9 cellular contexts compared by ENCODE assay signal in the genomic region with DNA sequence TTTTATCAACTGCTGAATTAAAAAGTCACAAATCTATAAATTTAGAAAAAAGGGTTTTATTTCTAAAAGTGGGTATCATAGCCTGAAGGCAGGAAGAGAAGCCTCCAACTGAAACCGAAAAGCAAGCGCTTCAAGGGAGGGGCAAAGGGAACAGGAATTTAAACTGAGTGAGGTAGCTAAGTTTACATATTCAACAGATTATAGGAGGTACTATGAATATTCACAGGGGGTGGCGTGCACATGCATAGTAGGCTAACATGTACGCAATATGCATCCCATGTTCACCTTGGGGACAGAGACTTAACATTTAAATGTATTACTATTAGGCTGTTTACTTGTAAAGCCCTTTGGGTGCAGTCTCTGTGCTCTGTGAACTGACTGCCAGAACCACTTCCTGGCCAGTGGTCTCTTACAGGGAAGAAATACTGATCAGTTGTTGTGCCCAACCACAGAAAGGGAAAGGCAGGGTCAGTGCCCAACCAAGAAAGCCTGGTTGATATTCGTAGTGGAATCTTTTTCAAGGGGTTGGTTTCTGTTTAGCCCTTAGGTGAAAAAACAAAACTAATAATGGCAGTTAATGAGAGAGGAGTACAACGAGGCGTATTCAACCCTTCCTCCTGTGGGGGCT.
A peak's percentile ranks its signal among the peaks of the same experiment; 100 is the strongest.
DNase-seq lines count a peak whose midpoint lies in the region; ATAC-seq and TF ChIP-seq lines count a peak whose summit lies in the region.
"Had no signal": no experiment of that assay in that cellular context is flagged by ENCODE, and none has a peak within 500 bp of the region (broad histone marks: within the 10 kb centered on the region; RNA-seq: fewer than 3 reads in every experiment).

No MANE protein-coding gene starts in this region.

- H3K27ac Mint-ChIP-seq in dendritic cell treated with granulocyte-macrophage colony-stimulating factor and Interleukin-4, amounts not matched to agents 40 ng/mL and 50 ng/mL, for 4 days = no peak overlapping the region

- no peak overlapping the region for H3K4me3 ChIP-seq in gastrocnemius medialis

- peak overlapping the region; percentile 32 for H3K4me3 Mint-ChIP-seq in dendritic cell treated with granulocyte-macrophage colony-stimulating factor and Interleukin-4, amounts not matched to agents 40 ng/mL and 50 ng/mL, for 4 days

- H3K4me1 Mint-ChIP-seq in dendritic cell treated with granulocyte-macrophage colony-stimulating factor and Interleukin-4, amounts not matched to agents 40 ng/mL and 50 ng/mL, for 4 days (ENCODE audit: low read depth) = peaks cover 7% of the 10 kb centered on the region

- H3K36me3 Mint-ChIP-seq in dendritic cell treated with granulocyte-macrophage colony-stimulating factor and Interleukin-4, amounts not matched to agents 40 ng/mL and 50 ng/mL, for 4 days (ENCODE audit: low read depth) = no peaks in the 10 kb centered on the region

- H3K4me1 ChIP-seq in gastrocnemius medialis = no peaks in the 10 kb centered on the region

- TF ChIP-seq CTCF in GM13976 (IDR thresholded peaks at IDR 0.05; ENCODE audit: borderline replicate concordance, control extremely low read depth, extremely low read depth, insufficient read depth, missing control alignments) (no peak), gastrocnemius medialis (IDR thresholded peaks at IDR 0.05 in 4 of 5, conservative IDR thresholded peaks at IDR 0.05 in 1 of 5) (no peak)

- DNase-seq in GM13976 (ENCODE audit: low spot score) (peak; percentile 43), cortex of kidney (lab: John Stamatoyannopoulos, UW) (no peak), NCI-H1694 (lab: John Stamatoyannopoulos, UW) (no peak), gastrocnemius medialis (no peak), kidney tubule cell (ENCODE audit: low spot score) (no peak)
- DNase-seq: DMS 273 treated with DMSO at 0.1 percent for 48 hours had no signal

- H3K27ac ChIP-seq in gastrocnemius medialis = no peak overlapping the region

- H3K27me3 ChIP-seq in gastrocnemius medialis = no peaks in the 10 kb centered on the region

- no peaks in the 10 kb centered on the region for H3K9me3 Mint-ChIP-seq in dendritic cell treated with granulocyte-macrophage colony-stimulating factor and Interleukin-4, amounts not matched to agents 40 ng/mL and 50 ng/mL, for 4 days

- in situ Hi-C loops in GM13976 (cut with MboI; ENCODE audit: low sequenced_read_pairs, unreplicated experiment) = no loop called here
- in situ Hi-C loops in gastrocnemius medialis (cut with MboI; ENCODE audit: low sequenced_read_pairs in 4 of 4) = no loop called here

- TF ChIP-seq POLR2A in gastrocnemius medialis (IDR thresholded peaks at IDR 0.05) = no peak

- ATAC-seq in GM21381 (IDR thresholded peaks at IDR 0.05; ENCODE audit: unreplicated experiment) (peak; percentile 93), HG03135 (IDR thresholded peaks at IDR 0.05; ENCODE audit: unreplicated experiment) (peak; percentile 92), gastrocnemius medialis (no peak)

- no peaks in the 10 kb centered on the region for H3K36me3 ChIP-seq in gastrocnemius medialis

- intact Hi-C loops in dendritic cell treated with granulocyte-macrophage colony-stimulating factor and Interleukin-4, amounts not matched to agents 40 ng/mL and 50 ng/mL, for 4 days (cut with micrococcal nuclease) = no loop called here
- intact Hi-C loops in gastrocnemius medialis (cut with DNase I; ENCODE audit: low total_unique reads) = no loop called here

- H3K9me3 ChIP-seq in gastrocnemius medialis = no peaks in the 10 kb centered on the region

- no peaks in the 10 kb centered on the region for H3K27me3 Mint-ChIP-seq in dendritic cell treated with granulocyte-macrophage colony-stimulating factor and Interleukin-4, amounts not matched to agents 40 ng/mL and 50 ng/mL, for 4 days

Comparison
In these comparisons a context has a peak if more than half of its experiments do, and no peak if none do; other contexts are left out.
1. ATAC-seq: peak in GM21381 (single experiment) and HG03135 (single experiment); none in gastrocnemius medialis (0 of 2).